ENCODE assay signal across 10 cellular contexts in the genomic region with DNA sequence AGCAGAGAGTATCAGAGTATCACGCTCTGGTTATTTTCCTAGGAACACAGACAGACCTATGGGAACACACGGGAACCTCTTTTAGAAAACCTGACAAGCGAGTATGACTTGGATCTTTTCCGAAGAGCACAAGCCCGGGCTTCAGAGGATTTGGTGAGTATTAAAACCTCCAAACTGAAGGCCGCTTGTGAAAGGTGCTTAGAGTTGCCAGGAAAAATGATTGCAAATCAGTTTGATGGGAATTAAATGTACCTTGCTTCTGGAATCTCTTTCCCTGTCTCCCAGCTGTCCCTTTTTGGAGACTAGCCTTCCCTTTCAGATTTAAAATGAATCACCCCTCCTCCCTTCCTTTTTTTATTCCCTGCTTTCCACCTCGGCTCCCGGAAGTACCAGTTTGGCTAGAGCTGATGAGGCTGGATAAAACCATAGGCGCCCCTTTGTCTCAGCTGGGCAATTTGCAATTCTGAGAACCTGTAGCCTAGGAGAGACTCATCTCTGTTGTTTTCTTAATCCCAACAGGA. TPM values are rescaled to one million over a fixed set of nuclear protein-coding genes. Genes with fewer than 3 reads are reported as not detected.
DNase-seq lines count a peak whose midpoint lies in the region; ATAC-seq, FAIRE-seq and TF ChIP-seq lines count a peak whose summit lies in the region.
"Had no signal": no experiment of that assay in that cellular context is flagged by ENCODE, and none has a peak within 500 bp of the region (broad histone marks: within the 10 kb centered on the region; RNA-seq: fewer than 3 reads in every experiment).

No MANE protein-coding gene starts in this region.

- H3K4me1 Mint-ChIP-seq in GM23338, result peaks cover 62% of the 10 kb centered on the region
- H3K4me1 Mint-ChIP-seq in activated T-helper 1 cell treated with anti-CD3 and anti-CD28 coated beads, Interleukin-12 subunit alpha, Interleukin-12 subunit beta, Interleukin-2, Interleukin-4 antibody, amounts not matched to agents 30 ng/mL and 10 ng/mL and 1 ng/mL, durations not matched to agents 14 hours and 24 hours and 36 hours (ENCODE audit: low read depth), result peaks cover 58% of the 10 kb centered on the region

- H3K4me3 ChIP-seq in GM23338 (peak overlapping the region; percentile 51), trophoblast cell (ENCODE audit: low read depth, low read length) (no peak overlapping the region)

- H4K12ac ChIP-seq in trophoblast cell (ENCODE audit: low read depth, low read length), result no peak overlapping the region

- no peak overlapping the region for H2AK5ac ChIP-seq in trophoblast cell (ENCODE audit: low read length)

- H4K91ac ChIP-seq in trophoblast cell (ENCODE audit: low read depth, low read length), result no peak overlapping the region

- no peak overlapping the region for H3K14ac ChIP-seq in trophoblast cell (ENCODE audit: low read length)

- no peak overlapping the region for H2BK12ac ChIP-seq in trophoblast cell (ENCODE audit: low read length)

- no peak overlapping the region for H3K9ac ChIP-seq in trophoblast cell (ENCODE audit: low read length)

- no peaks in the 10 kb centered on the region for H3K9me3 Mint-ChIP-seq in GM23338
- no peaks in the 10 kb centered on the region for H3K9me3 Mint-ChIP-seq in activated T-helper 1 cell treated with anti-CD3 and anti-CD28 coated beads, Interleukin-12 subunit alpha, Interleukin-12 subunit beta, Interleukin-2, Interleukin-4 antibody, amounts not matched to agents 30 ng/mL and 10 ng/mL and 1 ng/mL, durations not matched to agents 14 hours and 24 hours and 36 hours

- H2AFZ ChIP-seq in GM23338 (no peak overlapping the region), trophoblast cell (ENCODE audit: insufficient read depth, low read length, poor library complexity) (no peak overlapping the region)

- intact Hi-C loops in activated T-helper 1 cell treated with anti-CD3 and anti-CD28 coated beads, Interleukin-12 subunit alpha, Interleukin-12 subunit beta, Interleukin-2, Interleukin-4 antibody, amounts not matched to agents 30 ng/mL and 10 ng/mL and 1 ng/mL, durations not matched to agents 14 hours and 24 hours and 36 hours (cut with micrococcal nuclease), result no loop called here

- H3K79me2 ChIP-seq in GM23338 (replicated peaks; ENCODE audit: insufficient read depth) (peaks cover 42% of the 10 kb centered on the region), trophoblast cell (ENCODE audit: control insufficient read depth, insufficient read depth, low read length, poor library complexity) (no peaks in the 10 kb centered on the region)

- peak; percentile 94 for DNase-seq in GM23338 (ENCODE audit: low spot score)
- no peak for DNase-seq in activated T-helper 1 cell treated with anti-CD3 and anti-CD28 coated beads, Interleukin-12 subunit alpha, Interleukin-12 subunit beta, Interleukin-2, Interleukin-4 antibody, amounts not matched to agents 30 ng/mL and 10 ng/mL and 1 ng/mL, durations not matched to agents 14 hours and 24 hours and 36 hours (ENCODE audit: low spot score)
- peak; percentile 84 for DNase-seq in iPS DF 19.7 (ENCODE audit: low read depth, low spot score)
- DNase-seq in trophoblast cell, result no peak
- no peak for DNase-seq in AML-193 (lab: John Stamatoyannopoulos, UW)
- DNase-seq in HK-2 (ENCODE audit: unreplicated experiment), result no peak
- no peak for DNase-seq in D721Med (ENCODE audit: insufficient read length, low spot score)
- no peak for DNase-seq in SW 1271 (lab: John Stamatoyannopoulos, UW)
- DNase-seq: activated CD8-positive, alpha-beta memory T cell treated with anti-CD3 and anti-CD28 coated beads for 24 hours had no signal

- H3K27ac ChIP-seq in GM23338 (ENCODE audit: low read depth) (peak overlapping the region; percentile 97), trophoblast cell (ENCODE audit: low read depth, low read length) (peak overlapping the region; percentile 64)

- H3K27ac Mint-ChIP-seq in GM23338, result peak overlapping the region; percentile 98
- H3K27ac Mint-ChIP-seq in activated T-helper 1 cell treated with anti-CD3 and anti-CD28 coated beads, Interleukin-12 subunit alpha, Interleukin-12 subunit beta, Interleukin-2, Interleukin-4 antibody, amounts not matched to agents 30 ng/mL and 10 ng/mL and 1 ng/mL, durations not matched to agents 14 hours and 24 hours and 36 hours, result peak overlapping the region; percentile 44

- H3K4me2 ChIP-seq in GM23338 (peak overlapping the region; percentile 73), trophoblast cell (ENCODE audit: low read length) (peak overlapping the region; percentile 45)

- H3K4ac ChIP-seq in trophoblast cell (ENCODE audit: low read depth, low read length), result no peak overlapping the region

- H3F3A ChIP-seq in GM23338 (replicated peaks; ENCODE audit: low read depth), result peaks cover 9% of the 10 kb centered on the region; the same call in 1 of the 2 replicates

- no peak for FAIRE-seq in D721Med (lab: Jason Lieb, UNC)

- TF ChIP-seq CTCF in GM23338 (conservative IDR thresholded peaks at IDR 0.05; ENCODE audit: low read depth in 2 of 2) (no peak), D721Med (IDR thresholded peaks at IDR 0.05; ENCODE audit: insufficient read depth, missing control alignments) (no peak)

- H3K4me1 ChIP-seq in GM23338 (ENCODE audit: insufficient read depth) (peaks cover 57% of the 10 kb centered on the region), trophoblast cell (ENCODE audit: control insufficient read depth in 1 of 2, insufficient read depth in 2 of 2, low read length in 2 of 2) (peaks cover 4 to 5% of the 10 kb centered on the region in 2 experiments)

- ATAC-seq in GM23338, result peak; percentile 97

- no peaks in the 10 kb centered on the region for H4K20me1 ChIP-seq in GM23338 (replicated peaks; ENCODE audit: insufficient read depth)

- H3K9me3 ChIP-seq in trophoblast cell (ENCODE audit: insufficient read depth, low read depth, low read length), result no peaks in the 10 kb centered on the region

- peak overlapping the region; percentile 77 for H3K4me3 Mint-ChIP-seq in GM23338
- H3K4me3 Mint-ChIP-seq in activated T-helper 1 cell treated with anti-CD3 and anti-CD28 coated beads, Interleukin-12 subunit alpha, Interleukin-12 subunit beta, Interleukin-2, Interleukin-4 antibody, amounts not matched to agents 30 ng/mL and 10 ng/mL and 1 ng/mL, durations not matched to agents 14 hours and 24 hours and 36 hours, result no peak overlapping the region

- no peak overlapping the region for H3K23ac ChIP-seq in trophoblast cell (ENCODE audit: low read length)

- WGBS in trophoblast cell (ENCODE audit: extremely low coverage, insufficient coverage, insufficient read length), result no CpG with 5 or more reads among the region's 9 CpGs

- no peak overlapping the region for H2BK5ac ChIP-seq in trophoblast cell (ENCODE audit: low read depth, low read length, poor library complexity)

- no peaks in the 10 kb centered on the region for H3K79me1 ChIP-seq in trophoblast cell (ENCODE audit: low read length)

- H3K36me3 ChIP-seq in GM23338 (ENCODE audit: insufficient read depth) (peaks cover 19% of the 10 kb centered on the region; the same call in 1 of the 2 replicates), trophoblast cell (ENCODE audit: control insufficient read depth in 1 of 2, insufficient read depth in 2 of 2, low read length in 2 of 2) (peaks cover 19 to 21% of the 10 kb centered on the region in 2 experiments)

- H3K36me3 Mint-ChIP-seq in GM23338 (ENCODE audit: low read depth), result peaks cover 65% of the 10 kb centered on the region
- H3K36me3 Mint-ChIP-seq in activated T-helper 1 cell treated with anti-CD3 and anti-CD28 coated beads, Interleukin-12 subunit alpha, Interleukin-12 subunit beta, Interleukin-2, Interleukin-4 antibody, amounts not matched to agents 30 ng/mL and 10 ng/mL and 1 ng/mL, durations not matched to agents 14 hours and 24 hours and 36 hours (ENCODE audit: low read depth), result peaks cover 42% of the 10 kb centered on the region

- H3K27me3 ChIP-seq in GM23338 (ENCODE audit: insufficient read depth), result no peaks in the 10 kb centered on the region
- H3K27me3 ChIP-seq in trophoblast cell (ENCODE audit: insufficient read depth, low read length), result no peaks in the 10 kb centered on the region

- H2BK120ac ChIP-seq in trophoblast cell (ENCODE audit: insufficient read depth, low read length, poor library complexity), result no peak overlapping the region

- no peaks in the 10 kb centered on the region for H3K9me2 ChIP-seq in GM23338 (ENCODE audit: insufficient read depth)

- H3K18ac ChIP-seq in trophoblast cell (ENCODE audit: low read length), result no peak overlapping the region

- H3K27me3 Mint-ChIP-seq in GM23338 (ENCODE audit: insufficient read depth, low read depth, poor library complexity), result peaks cover 6% of the 10 kb centered on the region
- no peaks in the 10 kb centered on the region for H3K27me3 Mint-ChIP-seq in activated T-helper 1 cell treated with anti-CD3 and anti-CD28 coated beads, Interleukin-12 subunit alpha, Interleukin-12 subunit beta, Interleukin-2, Interleukin-4 antibody, amounts not matched to agents 30 ng/mL and 10 ng/mL and 1 ng/mL, durations not matched to agents 14 hours and 24 hours and 36 hours (ENCODE audit: insufficient read depth)

- no peak overlapping the region for H4K8ac ChIP-seq in trophoblast cell (ENCODE audit: low read depth, low read length)

TF ChIP-seq in GM23338, 12 proteins besides CTCF, POLR2A, EP300 and RAD21 (continues in another document):
- no peak for TF ChIP-seq ZNF331 (CRISPR knock-in tag; IDR thresholded peaks at IDR 0.05; ENCODE audit: low read depth)
- TF ChIP-seq ZNF114 (CRISPR knock-in tag; IDR thresholded peaks at IDR 0.05), result no peak

RNA-seq across cellular contexts. Expression of gene KAT7, which starts 27.3 kb away (rescaled TPM):
- total RNA-seq in GM23338 (2014; rRNA removed; shearing (Covaris generic)), result 187 and 226 TPM in 2 replicates
- 30.5 and 31.0 TPM in 2 replicates for polyA plus RNA-seq in GM23338 (2016; fragmentation: Nextera tagmentation; extraction: Ambion mirVana)
- total RNA-seq in activated T-helper 1 cell treated with anti-CD3 and anti-CD28 coated beads, Interleukin-12 subunit alpha, Interleukin-12 subunit beta, Interleukin-2, Interleukin-4 antibody, amounts not matched to agents 30 ng/mL and 10 ng/mL and 1 ng/mL, durations not matched to agents 14 hours and 24 hours and 36 hours, result 68.5 and 71.1 TPM in 2 replicates
- 45.6 and 47.2 TPM in 2 replicates for polyA plus RNA-seq in trophoblast cell (2013)

RNA-seq across cellular contexts. Expression of gene TAC4, which starts 32.0 kb away (rescaled TPM):
- not detected in 2 replicates for total RNA-seq in GM23338 (2014; rRNA removed; shearing (Covaris generic))
- polyA plus RNA-seq in GM23338 (2016; fragmentation: Nextera tagmentation; extraction: Ambion mirVana), result not detected in 2 replicates
- not detected in 2 replicates for total RNA-seq in activated T-helper 1 cell treated with anti-CD3 and anti-CD28 coated beads, Interleukin-12 subunit alpha, Interleukin-12 subunit beta, Interleukin-2, Interleukin-4 antibody, amounts not matched to agents 30 ng/mL and 10 ng/mL and 1 ng/mL, durations not matched to agents 14 hours and 24 hours and 36 hours
- polyA plus RNA-seq in trophoblast cell (2013), result 0.34 and 0.93 TPM in 2 replicates
- total RNA-seq: Daoy had no signal

RNA-seq across cellular contexts. Expression of gene FAM117A, which starts 51.9 kb away (rescaled TPM):
- 21.4 and 46.4 TPM in 2 replicates for total RNA-seq in GM23338 (2014; rRNA removed; shearing (Covaris generic))
- 19.8 and 21.3 TPM in 2 replicates for polyA plus RNA-seq in GM23338 (2016; fragmentation: Nextera tagmentation; extraction: Ambion mirVana)
- total RNA-seq in activated T-helper 1 cell treated with anti-CD3 and anti-CD28 coated beads, Interleukin-12 subunit alpha, Interleukin-12 subunit beta, Interleukin-2, Interleukin-4 antibody, amounts not matched to agents 30 ng/mL and 10 ng/mL and 1 ng/mL, durations not matched to agents 14 hours and 24 hours and 36 hours, result 13.9 and 14.8 TPM in 2 replicates
- 7.7 and 7.9 TPM in 2 replicates for polyA plus RNA-seq in trophoblast cell (2013)

Comparison
In these comparisons a context has a peak if more than half of its experiments do, and no peak if none do; other contexts are left out.
1. DNase-seq: peak in GM23338 (single experiment) and iPS DF 19.7 (single experiment); none in activated T-helper 1 cell treated with anti-CD3 and anti-CD28 coated beads, Interleukin-12 subunit alpha, Interleukin-12 subunit beta, Interleukin-2, Interleukin-4 antibody, amounts not matched to agents 30 ng/mL and 10 ng/mL and 1 ng/mL, durations not matched to agents 14 hours and 24 hours and 36 hours (single experiment), trophoblast cell (0 of 2), AML-193 (0 of 2), HK-2 (single experiment), D721Med (single experiment) and SW 1271 (0 of 2).